Comparison of ENCODE assay signal across 22 cellular contexts in genomic region chr20:57828696-57829095, GRCh38.
"Had no signal": no experiment of that assay in that cellular context is flagged by ENCODE, and none has a peak within 500 bp of the region (broad histone marks: within the 10 kb centered on the region; RNA-seq: fewer than 3 reads in every experiment).

No MANE protein-coding gene starts in this region.

- H3K27me3 ChIP-seq: gastrocnemius medialis, heart right ventricle, left lung had no signal

- H3K36me3 Mint-ChIP-seq: mesothelial cell of epicardium had no signal

- DNase-seq: dermis blood vessel endothelial cell; dorsolateral prefrontal cortex; effector CD4-positive, alpha-beta T cell; effector memory CD4-positive, alpha-beta T cell; erythroblast; esophagus squamous epithelium; foreskin fibroblast; foreskin melanocyte; gastrocnemius medialis; glutamatergic neuron; heart right ventricle; hippocampal formation; left cardiac atrium; left lung; left ventricle myocardium superior; lower lobe of right lung; mesenchymal stem cell; mucosa of descending colon had no signal

- ATAC-seq: esophagus mucosa, gastrocnemius medialis, heart right ventricle, left cardiac atrium, left lung, left ventricle myocardium superior, lower lobe of right lung, mucosa of descending colon had no signal

- H3K4me3 ChIP-seq: coronary artery, dorsolateral prefrontal cortex, esophagus squamous epithelium, gastrocnemius medialis, heart right ventricle, left lung, lower lobe of right lung, mucosa of descending colon had no signal

- H3K9me3 Mint-ChIP-seq: mesothelial cell of epicardium had no signal

- H3K36me3 ChIP-seq: esophagus squamous epithelium, gastrocnemius medialis, heart right ventricle, left lung, lower lobe of right lung had no signal

- H3K4me3 Mint-ChIP-seq: mesothelial cell of epicardium had no signal

- H3K27ac Mint-ChIP-seq: mesothelial cell of epicardium had no signal

- H3K9me3 ChIP-seq: esophagus squamous epithelium, gastrocnemius medialis, heart right ventricle, left lung, lower lobe of right lung, mucosa of descending colon had no signal

- H3K4me1 ChIP-seq: left lung, lower lobe of right lung had no signal

- H3K27ac ChIP-seq: coronary artery, dorsolateral prefrontal cortex, epithelial cell of prostate, esophagus squamous epithelium, gastrocnemius medialis, heart right ventricle, left lung, lower lobe of right lung had no signal
